In genomic region chr2:29110916-29111315, GRCh38 we compare ENCODE assay signal across 1 cellular context.
TF ChIP-seq lines count a peak whose summit lies in the region.

No MANE protein-coding gene starts in this region.

TF ChIP-seq in WTC11, 78 proteins besides CTCF, POLR2A, EP300 and RAD21 (continued from another document):
- TF ChIP-seq, protein P1, sequence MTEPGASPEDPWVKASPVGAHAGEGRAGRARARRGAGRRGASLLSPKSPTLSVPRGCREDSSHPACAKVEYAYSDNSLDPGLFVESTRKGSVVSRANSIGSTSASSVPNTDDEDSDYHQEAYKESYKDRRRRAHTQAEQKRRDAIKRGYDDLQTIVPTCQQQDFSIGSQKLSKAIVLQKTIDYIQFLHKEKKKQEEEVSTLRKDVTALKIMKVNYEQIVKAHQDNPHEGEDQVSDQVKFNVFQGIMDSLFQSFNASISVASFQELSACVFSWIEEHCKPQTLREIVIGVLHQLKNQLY (CRISPR knock-in tag; IDR thresholded peaks at IDR 0.05), result no peak
- TF ChIP-seq SMAD4 (CRISPR knock-in tag; IDR thresholded peaks at IDR 0.05), result no peak
- no peak for TF ChIP-seq GABPB1 (CRISPR knock-in tag; IDR thresholded peaks at IDR 0.05)
- no peak for TF ChIP-seq ETV6 (CRISPR knock-in tag; IDR thresholded peaks at IDR 0.05)
- TF ChIP-seq ARID4B (CRISPR knock-in tag; IDR thresholded peaks at IDR 0.05; ENCODE audit: borderline replicate concordance), result no peak
- no peak for TF ChIP-seq SOX15 (CRISPR knock-in tag; IDR thresholded peaks at IDR 0.05)
- TF ChIP-seq HMGA2 (CRISPR knock-in tag; IDR thresholded peaks at IDR 0.05), result no peak
- no peak for TF ChIP-seq FOXK1 (CRISPR knock-in tag; IDR thresholded peaks at IDR 0.05)
